9 cellular contexts compared by ENCODE assay signal in the genomic region with DNA sequence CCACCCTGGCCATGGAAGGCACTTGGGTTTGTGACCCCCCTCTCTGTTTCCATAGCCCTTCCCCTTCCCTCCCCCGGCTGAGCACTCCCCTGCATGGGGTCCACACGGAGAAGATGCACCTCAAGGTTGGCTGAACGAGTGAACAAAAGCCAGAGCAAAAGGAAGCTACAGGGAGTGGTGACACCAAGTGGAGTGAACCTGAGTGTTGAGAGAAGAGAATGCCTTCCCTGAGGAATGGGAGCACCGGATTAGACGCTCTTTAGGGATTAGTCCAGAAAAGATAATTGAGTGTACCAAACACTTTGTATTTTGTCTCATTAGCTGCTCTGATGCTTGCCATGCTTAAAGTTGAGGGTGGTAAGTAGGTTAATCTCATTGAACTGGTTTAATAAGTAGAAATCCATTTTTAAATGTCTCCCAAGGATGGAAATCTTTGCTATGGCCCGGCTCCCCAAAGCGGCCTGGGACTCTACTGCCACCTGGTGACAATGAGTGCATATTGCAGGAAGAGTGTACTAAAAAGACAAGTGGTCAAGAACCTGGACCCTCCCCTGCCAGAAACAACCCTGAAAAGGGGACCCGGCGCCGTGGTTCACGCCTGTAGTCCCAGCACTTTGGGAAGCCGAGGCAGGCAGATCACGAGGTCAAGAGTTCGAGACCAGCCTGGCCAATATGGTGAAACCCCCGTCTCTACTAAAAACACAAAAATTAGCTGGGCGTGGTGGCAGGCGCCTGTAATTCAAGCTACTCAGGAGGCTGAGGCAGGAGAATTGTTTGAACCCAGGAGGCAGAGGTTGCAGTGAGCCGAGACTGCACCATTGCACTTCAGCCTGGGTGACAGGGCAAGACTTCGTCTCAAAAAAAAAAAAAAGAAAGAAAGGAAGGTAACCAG.
DNase-seq lines count a peak whose midpoint lies in the region; ATAC-seq and TF ChIP-seq lines count a peak whose summit lies in the region.
"Had no signal": no experiment of that assay in that cellular context is flagged by ENCODE, and none has a peak within 500 bp of the region (broad histone marks: within the 10 kb centered on the region; RNA-seq: fewer than 3 reads in every experiment).

No MANE protein-coding gene starts in this region.

- H3K27me3 Mint-ChIP-seq in endothelial cell (ENCODE audit: unreplicated experiment), result no peaks in the 10 kb centered on the region

- DNase-seq in AG20443 (ENCODE audit: low spot score), result peak; percentile 48
- peak; percentile 4 for DNase-seq in GM12864 (ENCODE audit: low read depth)
- peak; percentile 48 for DNase-seq in endothelial cell (ENCODE audit: low spot score)
- DNase-seq in spleen, result peak; percentile 66
- no peak for DNase-seq in activated effector memory CD4-positive, alpha-beta T cell treated with Interleukin-2 at 50 U/mL for 16 hours
- DNase-seq in C1 segment of cervical spinal cord (lab: John Stamatoyannopoulos, UW), result no peak

- H3F3A ChIP-seq in OCI-LY1 (ENCODE audit: insufficient read depth, low read length), result no peaks in the 10 kb centered on the region

- no peaks in the 10 kb centered on the region for H4K20me1 ChIP-seq in OCI-LY1 (ENCODE audit: insufficient read depth, low read length)

- no peaks in the 10 kb centered on the region for H3K9me2 ChIP-seq in OCI-LY1 (ENCODE audit: low read depth, low read length)

- no peaks in the 10 kb centered on the region for H3K79me2 ChIP-seq in OCI-LY1 (ENCODE audit: insufficient read depth, low read length)

- TF ChIP-seq CTCF in GM12864 (IDR thresholded peaks at IDR 0.05; ENCODE audit: low read depth, low read length, missing control alignments), result peak; percentile 88
- TF ChIP-seq CTCF in OCI-LY1 (IDR thresholded peaks at IDR 0.05; ENCODE audit: low read length), result peak; percentile 87
- peak; percentile 95 for TF ChIP-seq CTCF in endothelial cell (IDR thresholded peaks at IDR 0.05; ENCODE audit: unreplicated experiment)
- TF ChIP-seq CTCF in spleen (IDR thresholded peaks at IDR 0.05 in 8 of 11, conservative IDR thresholded peaks at IDR 0.05 in 3 of 11), result peak; percentile 42 to 79 (median 59)

- no peak overlapping the region for H3K4me3 Mint-ChIP-seq in endothelial cell (ENCODE audit: unreplicated experiment)
- H3K4me3 Mint-ChIP-seq: immature natural killer cell had no signal

- H3K36me3 Mint-ChIP-seq in endothelial cell (ENCODE audit: low read depth, unreplicated experiment), result no peaks in the 10 kb centered on the region
- H3K36me3 Mint-ChIP-seq: immature natural killer cell had no signal

- H3K4me3 ChIP-seq in GM12864 (ENCODE audit: low read depth, low read length) (no peak overlapping the region), OCI-LY1 (ENCODE audit: low read depth, low read length, poor library complexity, severe bottlenecking) (no peak overlapping the region), spleen (no peak overlapping the region)

- H3K4me1 Mint-ChIP-seq in endothelial cell (ENCODE audit: unreplicated experiment), result no peaks in the 10 kb centered on the region
- H3K4me1 Mint-ChIP-seq: immature natural killer cell had no signal

- no peaks in the 10 kb centered on the region for H3K9me3 ChIP-seq in OCI-LY1 (ENCODE audit: low read length)
- peaks cover 0 to 14% (median 7%) of the 10 kb centered on the region in 8 donors for H3K9me3 ChIP-seq in spleen

- H3K27me3 ChIP-seq in OCI-LY1 (ENCODE audit: insufficient read depth, low read length), result no peaks in the 10 kb centered on the region
- peaks cover 0 to 70% (median 13%) of the 10 kb centered on the region in 7 donors for H3K27me3 ChIP-seq in spleen (replicated peaks in 1 of 7)

- no peak overlapping the region for H3K4me2 ChIP-seq in OCI-LY1 (ENCODE audit: low read length)

- H3K4me1 ChIP-seq in OCI-LY1 (ENCODE audit: insufficient read depth, low read length, severe bottlenecking) (no peaks in the 10 kb centered on the region), spleen (no peaks in the 10 kb centered on the region)

- 35 to 43% (median 39%) methylated on average over 19 of the region's 19 CpGs for WGBS in spleen, 5 donors

- no peaks in the 10 kb centered on the region for H3K9me3 Mint-ChIP-seq in endothelial cell (ENCODE audit: unreplicated experiment)

- H3K36me3 ChIP-seq in OCI-LY1 (ENCODE audit: insufficient read depth, low read length), result no peaks in the 10 kb centered on the region
- no peaks in the 10 kb centered on the region for H3K36me3 ChIP-seq in spleen

- ATAC-seq in HG03045 (IDR thresholded peaks at IDR 0.05; ENCODE audit: unreplicated experiment), result no peak

- H3K9ac ChIP-seq in OCI-LY1 (ENCODE audit: low read length), result no peak overlapping the region

- intact Hi-C loops in spleen (cut with DNase I; ENCODE audit: low total_unique reads), result loop anchor here (5.0 to 10.0 kb wide), 2 partner anchors 289 to 621 kb away; a partner anchor contains a TSS

- no peak for TF ChIP-seq POLR2A in spleen (IDR thresholded peaks at IDR 0.05)

- no peak overlapping the region for H3K27ac ChIP-seq in OCI-LY1 (ENCODE audit: low read depth, low read length, poor library complexity, severe bottlenecking)
- H3K27ac ChIP-seq in spleen, result no peak overlapping the region

- no peak overlapping the region for H3K27ac Mint-ChIP-seq in endothelial cell (ENCODE audit: unreplicated experiment)
- H3K27ac Mint-ChIP-seq: immature natural killer cell had no signal

- no peak overlapping the region for H2AFZ ChIP-seq in OCI-LY1 (ENCODE audit: low read length)

Comparison
In these comparisons a context has a peak if more than half of its experiments do, and no peak if none do; other contexts are left out.
1. DNase-seq: peak in AG20443 (single experiment), GM12864 (single experiment), endothelial cell (single experiment) and spleen (single experiment); none in activated effector memory CD4-positive, alpha-beta T cell treated with Interleukin-2 at 50 U/mL for 16 hours (single experiment) and C1 segment of cervical spinal cord (0 of 14).
2. Peak in every context shown above with its lines, with median percentiles within 50 percentile points of each other: CTCF ChIP-seq.